20 cellular contexts compared by ENCODE assay signal in the genomic region with DNA sequence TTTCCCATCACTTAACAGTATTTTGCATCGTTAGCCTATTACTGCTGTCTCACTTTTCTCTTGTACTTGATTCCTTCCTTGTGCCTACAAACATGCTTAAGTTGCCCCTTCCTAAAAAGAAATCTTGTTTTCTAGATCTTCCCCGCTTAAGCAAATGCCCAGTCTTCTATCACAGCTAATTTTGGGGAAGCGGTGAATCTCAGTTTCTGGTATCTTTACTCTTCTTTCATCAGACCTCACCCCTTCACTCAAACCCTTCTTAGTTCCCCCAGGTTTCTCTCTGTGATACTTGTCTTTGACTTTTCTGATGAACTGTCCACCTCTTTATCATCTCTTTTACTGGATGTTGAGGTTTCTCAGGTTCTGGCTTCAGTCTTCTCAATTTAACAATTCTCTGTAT. TPM values are rescaled to one million over a fixed set of nuclear protein-coding genes. Genes with fewer than 3 reads are reported as not detected.
A peak's percentile ranks its signal among the peaks of the same experiment; 100 is the strongest.
DNase-seq lines count a peak whose midpoint lies in the region; ATAC-seq and TF ChIP-seq lines count a peak whose summit lies in the region.
"Had no signal": no experiment of that assay in that cellular context is flagged by ENCODE, and none has a peak within 500 bp of the region (broad histone marks: within the 10 kb centered on the region; RNA-seq: fewer than 3 reads in every experiment).

No MANE protein-coding gene starts in this region.

- peak overlapping the region; percentile 24 for H3K27ac ChIP-seq in naive thymus-derived CD4-positive, alpha-beta T cell (ENCODE audit: low read depth, low read length)
- H3K27ac ChIP-seq in ascending aorta: no peak overlapping the region
- H3K27ac ChIP-seq: right lobe of liver had no signal

- no peaks in the 10 kb centered on the region for H3K27me3 Mint-ChIP-seq in naive thymus-derived CD4-positive, alpha-beta T cell

- H3K9me3 Mint-ChIP-seq in naive thymus-derived CD4-positive, alpha-beta T cell: no peaks in the 10 kb centered on the region

- no peaks in the 10 kb centered on the region for H3K36me3 ChIP-seq in naive thymus-derived CD4-positive, alpha-beta T cell (ENCODE audit: control insufficient read depth in 2 of 3, insufficient read depth in 3 of 3, low read length in 3 of 3)
- no peaks in the 10 kb centered on the region for H3K36me3 ChIP-seq in ascending aorta
- H3K36me3 ChIP-seq: right lobe of liver had no signal

- H3K4me1 Mint-ChIP-seq in naive thymus-derived CD4-positive, alpha-beta T cell: peaks cover 0 to 31% (median 17%) of the 10 kb centered on the region in 7 donors

- POLR2A ChIA-PET in naive thymus-derived CD4-positive, alpha-beta T cell (lab: Charles Lee): interaction anchor here (0.6 kb wide), 2 partner anchors 161 to 764 kb away, joined by 3 read pairs; no protein-coding TSS in a partner anchor

- H3K9me3 ChIP-seq in naive thymus-derived CD4-positive, alpha-beta T cell (ENCODE audit: control insufficient read depth in 2 of 3, low read length in 3 of 3): no peaks in the 10 kb centered on the region
- H3K9me3 ChIP-seq in ascending aorta: no peaks in the 10 kb centered on the region
- H3K9me3 ChIP-seq: MG63, right lobe of liver had no signal

- intact Hi-C loops in naive thymus-derived CD4-positive, alpha-beta T cell (cut with micrococcal nuclease): no loop called here
- intact Hi-C loops in ascending aorta (cut with DNase I): no loop called here

- ATAC-seq in GM18858 (IDR thresholded peaks at IDR 0.05; ENCODE audit: unreplicated experiment) (peak; percentile 5), GM21515 (IDR thresholded peaks at IDR 0.05; ENCODE audit: unreplicated experiment) (peak; percentile 35), HG02973 (IDR thresholded peaks at IDR 0.05; ENCODE audit: unreplicated experiment) (peak; percentile 26), HG03565 (IDR thresholded peaks at IDR 0.05; ENCODE audit: unreplicated experiment) (no peak)
- no peak for ATAC-seq in naive thymus-derived CD4-positive, alpha-beta T cell
- ATAC-seq: HepG2, right lobe of liver had no signal

- TF ChIP-seq CTCF in ascending aorta (IDR thresholded peaks at IDR 0.05): no peak

- CTCF ChIA-PET in naive thymus-derived CD4-positive, alpha-beta T cell (lab: Charles Lee): interaction anchor here (0.9 kb wide), 1 partner anchor 18 kb away, joined by 3 read pairs; no protein-coding TSS in a partner anchor

- H3K4me3 ChIP-seq in naive thymus-derived CD4-positive, alpha-beta T cell (ENCODE audit: low read length): no peak overlapping the region
- no peak overlapping the region for H3K4me3 ChIP-seq in ascending aorta
- H3K4me3 ChIP-seq: MG63, right lobe of liver had no signal

- H3K27me3 ChIP-seq in naive thymus-derived CD4-positive, alpha-beta T cell (ENCODE audit: control insufficient read depth in 2 of 2, insufficient read depth in 2 of 2, low read length in 2 of 2): no peaks in the 10 kb centered on the region
- no peaks in the 10 kb centered on the region for H3K27me3 ChIP-seq in ascending aorta
- H3K27me3 ChIP-seq: MG63, right lobe of liver had no signal

- no peak overlapping the region for H3K27ac Mint-ChIP-seq in naive thymus-derived CD4-positive, alpha-beta T cell

- H3K36me3 Mint-ChIP-seq in naive thymus-derived CD4-positive, alpha-beta T cell: peaks cover 0 to 3% (median 0%) of the 10 kb centered on the region in 5 donors

- no peak for DNase-seq in naive thymus-derived CD4-positive, alpha-beta T cell
- DNase-seq in SW480 (ENCODE audit: low spot score) (no peak), ascending aorta (ENCODE audit: low spot score in 2 of 2) (no peak), HCEC 1CT (no peak)
- DNase-seq: activated CD4-positive, alpha-beta T cell treated with anti-CD3 and anti-CD28 coated beads for 4 hours; activated CD8-positive, alpha-beta memory T cell treated with anti-CD3 and anti-CD28 coated beads, Interleukin-2, amount 50 U/mL, for 4 hours; activated naive CD4-positive, alpha-beta T cell treated with Interleukin-2 at 50 U/mL for 16 hours; COR-L47; MG63; NCI-H187; nucleus accumbens; right lobe of liver; SHP77 treated with DMSO at 0.1 percent for 48 hours; substantia nigra; T-helper 9 cell had no signal

- H3K4me1 ChIP-seq in naive thymus-derived CD4-positive, alpha-beta T cell (ENCODE audit: control insufficient read depth in 2 of 2, insufficient read depth in 2 of 2, low read length in 2 of 2): peaks cover 31 to 49% of the 10 kb centered on the region in 2 donors
- peaks cover 0 to 4% of the 10 kb centered on the region in 2 donors for H3K4me1 ChIP-seq in ascending aorta

- no peak overlapping the region for H3K4me3 Mint-ChIP-seq in naive thymus-derived CD4-positive, alpha-beta T cell

RNA-seq across cellular contexts. Expression of a gene that starts 14.2 kb away (rescaled TPM):
- 10 to 100 TPM; 23.0 to 37.0 (median 27.6) TPM for total RNA-seq in naive thymus-derived CD4-positive, alpha-beta T cell
- 10 to 100 TPM; 21.9 to 24.3 TPM for polyA plus RNA-seq in naive thymus-derived CD4-positive, alpha-beta T cell
- 11.1 TPM for total RNA-seq in ascending aorta

Comparison
In these comparisons a context has a peak if more than half of its experiments do, and no peak if none do; other contexts are left out.
1. ATAC-seq: peak in GM18858 (single experiment), GM21515 (single experiment) and HG02973 (single experiment); none in naive thymus-derived CD4-positive, alpha-beta T cell (single experiment) and HG03565 (single experiment).